12 cellular contexts compared by ENCODE assay signal in genomic region chr22:31241936-31242335, GRCh38. TPM values are rescaled to one million over a fixed set of nuclear protein-coding genes. Genes with fewer than 3 reads are reported as not detected.
DNase-seq lines count a peak whose midpoint lies in the region; ATAC-seq, FAIRE-seq and TF ChIP-seq lines count a peak whose summit lies in the region.
"Had no signal": no experiment of that assay in that cellular context is flagged by ENCODE, and none has a peak within 500 bp of the region (broad histone marks: within the 10 kb centered on the region; RNA-seq: fewer than 3 reads in every experiment).

No MANE protein-coding gene starts in this region.

- H3K27ac ChIP-seq in CD4-positive, CD25-positive, alpha-beta regulatory T cell (ENCODE audit: insufficient read depth, low read length, poor library complexity, severe bottlenecking) = no peak overlapping the region
- H3K27ac ChIP-seq in parathyroid adenoma = peak overlapping the region; percentile 94
- no peak overlapping the region for H3K27ac ChIP-seq in HepG2 (ENCODE audit: extremely low read length, insufficient read depth, low read length)
- H3K27ac ChIP-seq in left lung = peak overlapping the region in 1 of 2 donors; percentile 7
- H3K27ac ChIP-seq: lower lobe of right lung had no signal

- H3K9ac ChIP-seq in parathyroid adenoma = no peak overlapping the region
- H3K9ac ChIP-seq in HepG2 (ENCODE audit: insufficient read depth, low read depth, low read length) = no peak overlapping the region

- intact Hi-C loops in HepG2 (cut with micrococcal nuclease; ENCODE audit: unreplicated experiment) (no loop called here), left lung (cut with DNase I) (no loop called here)
- intact Hi-C loops in activated CD4-positive, alpha-beta memory T cell treated with anti-CD3 and anti-CD28 coated beads for 36 hours (cut with micrococcal nuclease) = no loop called here

- H3K27me3 Mint-ChIP-seq in CD4-positive, CD25-positive, alpha-beta regulatory T cell = no peaks in the 10 kb centered on the region
- H3K27me3 Mint-ChIP-seq in activated CD4-positive, alpha-beta memory T cell treated with anti-CD3 and anti-CD28 coated beads for 36 hours = no peaks in the 10 kb centered on the region

- no peak for ATAC-seq in CD4-positive, CD25-positive, alpha-beta regulatory T cell (ENCODE audit: low read depth in 2 of 2)
- ATAC-seq in HepG2 (no peak), left lung (no peak)
- ATAC-seq: activated CD8-positive, alpha-beta T cell treated with anti-CD3 and anti-CD28 coated beads, Interleukin-2, amount 10 ng/mL, durations not matched to agents 7 days and 5 days; lower lobe of right lung had no signal

- no peak for FAIRE-seq in HepG2 (lab: Jason Lieb, UNC)

- no peak overlapping the region for H3K4me3 ChIP-seq in CD4-positive, CD25-positive, alpha-beta regulatory T cell (ENCODE audit: low read depth, low read length)
- H3K4me3 ChIP-seq in epithelial cell of esophagus (ENCODE audit: low read length) (no peak overlapping the region), parathyroid adenoma (ENCODE audit: low read depth, low read length) (no peak overlapping the region), HepG2 (replicated peaks in 1 of 3; ENCODE audit: insufficient read depth in 1 of 3, low read depth in 2 of 3, low read length in 3 of 3) (no peak overlapping the region), left lung (no peak overlapping the region)
- H3K4me3 ChIP-seq: lower lobe of right lung had no signal

- no TSS peak for BruUV-seq in HepG2 (replicated peaks; lab: Mats Ljungman, UMichigan)

- no peaks in the 10 kb centered on the region for H3K9me3 ChIP-seq in CD4-positive, CD25-positive, alpha-beta regulatory T cell (ENCODE audit: control insufficient read depth in 2 of 2, low read length in 2 of 2)
- no peaks in the 10 kb centered on the region for H3K9me3 ChIP-seq in parathyroid adenoma (ENCODE audit: control insufficient read depth, low read length)
- H3K9me3 ChIP-seq in HepG2 (ENCODE audit: low read length) = no peaks in the 10 kb centered on the region
- no peaks in the 10 kb centered on the region for H3K9me3 ChIP-seq in left lung
- H3K9me3 ChIP-seq: lower lobe of right lung had no signal

- no peak for TF ChIP-seq POLR2A in HepG2 (IDR thresholded peaks at IDR 0.05; ENCODE audit: insufficient read depth in 1 of 2, low read depth in 2 of 2, low read length in 2 of 2)

- H3K4me1 ChIP-seq in CD4-positive, CD25-positive, alpha-beta regulatory T cell (ENCODE audit: control insufficient read depth, insufficient read depth, low read length, poor library complexity, severe bottlenecking) = peaks cover 66% of the 10 kb centered on the region
- H3K4me1 ChIP-seq in parathyroid adenoma = peaks cover 43% of the 10 kb centered on the region
- H3K4me1 ChIP-seq in HepG2 (ENCODE audit: insufficient read depth, low read length) = peaks cover 41% of the 10 kb centered on the region
- H3K4me1 ChIP-seq in left lung = peaks cover 13 to 86% of the 10 kb centered on the region in 2 donors

- H3K79me2 ChIP-seq in parathyroid adenoma = peaks cover 8% of the 10 kb centered on the region
- peaks cover 51% of the 10 kb centered on the region for H3K79me2 ChIP-seq in HepG2 (ENCODE audit: insufficient read depth, low read length)

- POLR2A ChIA-PET in HepG2 (lab: Yijun Ruan, JAX) = no interaction called here
- POLR2A ChIA-PET in activated CD4-positive, alpha-beta memory T cell treated with anti-CD3 and anti-CD28 coated beads for 36 hours (lab: Charles Lee) = interaction anchor here (1.2 kb wide), 1 partner anchor 48 kb away, joined by 4 read pairs; no protein-coding TSS in a partner anchor

- H4K20me1 ChIP-seq in HepG2 (ENCODE audit: insufficient read depth, low read length) = peaks cover 36% of the 10 kb centered on the region; the same call in 1 of the 2 replicates

- H3K4me2 ChIP-seq in parathyroid adenoma (ENCODE audit: low read length) (no peak overlapping the region), HepG2 (ENCODE audit: low read depth, low read length) (no peak overlapping the region)

- H2AFZ ChIP-seq in parathyroid adenoma = no peak overlapping the region
- H2AFZ ChIP-seq in HepG2 (ENCODE audit: low read length) = no peak overlapping the region

- peaks cover 14% of the 10 kb centered on the region for H3K36me3 Mint-ChIP-seq in CD4-positive, CD25-positive, alpha-beta regulatory T cell
- H3K36me3 Mint-ChIP-seq in activated CD4-positive, alpha-beta memory T cell treated with anti-CD3 and anti-CD28 coated beads for 36 hours = peaks cover 9% of the 10 kb centered on the region

- peak overlapping the region in 1 of 4 donors; percentile 36 for H3K4me3 Mint-ChIP-seq in CD4-positive, CD25-positive, alpha-beta regulatory T cell
- no peak overlapping the region for H3K4me3 Mint-ChIP-seq in activated CD4-positive, alpha-beta memory T cell treated with anti-CD3 and anti-CD28 coated beads for 36 hours
- H3K4me3 Mint-ChIP-seq: activated CD8-positive, alpha-beta T cell treated with anti-CD3 and anti-CD28 coated beads, Interleukin-2, amount 10 ng/mL, durations not matched to agents 7 days and 5 days had no signal

- H3K27me3 ChIP-seq in CD4-positive, CD25-positive, alpha-beta regulatory T cell (ENCODE audit: control insufficient read depth, insufficient read depth, low read length) = no peaks in the 10 kb centered on the region
- H3K27me3 ChIP-seq in parathyroid adenoma (ENCODE audit: control insufficient read depth, insufficient read depth, low read length) = no peaks in the 10 kb centered on the region
- H3K27me3 ChIP-seq in HepG2 (ENCODE audit: control insufficient read depth in 1 of 2, insufficient read depth in 2 of 2, low read length in 2 of 2) = no peaks in the 10 kb centered on the region
- no peaks in the 10 kb centered on the region for H3K27me3 ChIP-seq in left lung

- DNase-seq in CD4-positive, CD25-positive, alpha-beta regulatory T cell = no peak
- DNase-seq in RKO (ENCODE audit: low spot score) (peak; percentile 51), epithelial cell of esophagus (ENCODE audit: low read depth) (peak; percentile 51), cortex of kidney (lab: John Stamatoyannopoulos, UW) (no peak), HepG2 (ENCODE audit: low spot score) (no peak), left lung (no peak)
- no peak for DNase-seq in activated CD4-positive, alpha-beta memory T cell treated with anti-CD3 and anti-CD28 coated beads for 36 hours
- DNase-seq: activated CD8-positive, alpha-beta T cell treated with anti-CD3 and anti-CD28 coated beads, Interleukin-2, amount 10 ng/mL, durations not matched to agents 7 days and 5 days; activated naive CD4-positive, alpha-beta T cell treated with Interleukin-2 at 50 U/mL for 16 hours; COR-L47; lower lobe of right lung had no signal

- H3K27ac Mint-ChIP-seq in CD4-positive, CD25-positive, alpha-beta regulatory T cell = peak overlapping the region in 2 of 3 donors; percentile 50 to 60
- H3K27ac Mint-ChIP-seq in activated CD4-positive, alpha-beta memory T cell treated with anti-CD3 and anti-CD28 coated beads for 36 hours = no peak overlapping the region
- H3K27ac Mint-ChIP-seq: activated CD8-positive, alpha-beta T cell treated with anti-CD3 and anti-CD28 coated beads, Interleukin-2, amount 10 ng/mL, durations not matched to agents 7 days and 5 days had no signal

- no peak for TF ChIP-seq CTCF in epithelial cell of esophagus (IDR thresholded peaks at IDR 0.05; ENCODE audit: insufficient read depth, low read depth, low read length, missing control alignments)
- no peak for TF ChIP-seq CTCF in parathyroid adenoma (IDR thresholded peaks at IDR 0.05)
- no peak for TF ChIP-seq CTCF in HepG2 (CRISPR knock-in tag; IDR thresholded peaks at IDR 0.05)
- no peak for TF ChIP-seq CTCF in left lung (IDR thresholded peaks at IDR 0.05)

- H3K9me3 Mint-ChIP-seq in CD4-positive, CD25-positive, alpha-beta regulatory T cell = no peaks in the 10 kb centered on the region
- H3K9me3 Mint-ChIP-seq in activated CD4-positive, alpha-beta memory T cell treated with anti-CD3 and anti-CD28 coated beads for 36 hours = no peaks in the 10 kb centered on the region

- peaks cover 2% of the 10 kb centered on the region for H3K36me3 ChIP-seq in CD4-positive, CD25-positive, alpha-beta regulatory T cell (ENCODE audit: control insufficient read depth, insufficient read depth, low read length)
- no peaks in the 10 kb centered on the region for H3K36me3 ChIP-seq in parathyroid adenoma (ENCODE audit: control insufficient read depth, insufficient read depth, low read length)
- H3K36me3 ChIP-seq in HepG2 (replicated peaks in 1 of 2; ENCODE audit: control insufficient read depth in 1 of 2, insufficient read depth in 2 of 2, low read length in 2 of 2) = peaks cover 9 to 62% of the 10 kb centered on the region in 2 experiments
- H3K36me3 ChIP-seq in left lung = peaks cover 0 to 16% of the 10 kb centered on the region in 2 donors

- in situ Hi-C loops in HepG2 (cut with HindIII; ENCODE audit: extremely low pct_ligation_motif_present, low pct_unique_long_range_greater_than_20kb) = no loop called here

- H3K4me1 Mint-ChIP-seq in CD4-positive, CD25-positive, alpha-beta regulatory T cell = peaks cover 31 to 86% (median 61%) of the 10 kb centered on the region in 4 donors
- peaks cover 19% of the 10 kb centered on the region for H3K4me1 Mint-ChIP-seq in activated CD4-positive, alpha-beta memory T cell treated with anti-CD3 and anti-CD28 coated beads for 36 hours (ENCODE audit: low read depth)

- CTCF ChIA-PET in HepG2 (lab: Yijun Ruan, JAX; ENCODE audit: low intra/inter-chr PET ratio, low total read pairs) = no interaction called here
- CTCF ChIA-PET in activated CD4-positive, alpha-beta memory T cell treated with anti-CD3 and anti-CD28 coated beads for 36 hours (lab: Charles Lee) = interaction anchor here (1.2 to 1.4 kb wide), 2 partner anchors 71 to 134 kb away, joined by 3 to 4 read pairs; partner anchors contain the start of gene SELENOM

- no peak for TF ChIP-seq RAD21 in HepG2 (CRISPR knock-in tag; IDR thresholded peaks at IDR 0.05)

- no peak for TF ChIP-seq EP300 in HepG2 (IDR thresholded peaks at IDR 0.05; ENCODE audit: low read depth in 2 of 2, low read length in 2 of 2)
- no peak for TF ChIP-seq EP300 in HepG2 (CRISPR knock-in tag; IDR thresholded peaks at IDR 0.05; ENCODE audit: borderline replicate concordance)

RNA-seq across cellular contexts. Expression of gene LIMK2, which starts 29.8 kb away (rescaled TPM):
- total RNA-seq in CD4-positive, CD25-positive, alpha-beta regulatory T cell = 42.4 TPM
- polyA plus RNA-seq in CD4-positive, CD25-positive, alpha-beta regulatory T cell = 10 to 100 TPM; 22.4 to 33.2 (median 24.9) TPM
- total RNA-seq in HepG2 (2016; rRNA removed; fragmentation: Illumina TruSeq; extraction: Trizol) = 25.9 and 29.8 TPM in 2 replicates
- total RNA-seq in HepG2 (2016; cell fraction: cytosol; rRNA removed; fragmentation: Illumina TruSeq; extraction: Trizol; ENCODE audit: low read depth) = 11.6 and 11.9 TPM in 2 replicates
- 23.7 and 30.9 TPM in 2 replicates for total RNA-seq in HepG2 (2016; cell fraction: insoluble cytoplasmic fraction; rRNA removed; fragmentation: Illumina TruSeq; extraction: Trizol)
- 16.0 and 16.7 TPM in 2 replicates for total RNA-seq in HepG2 (2016; cell fraction: membrane; rRNA removed; fragmentation: Illumina TruSeq; extraction: Trizol)
- 34.7 and 39.4 TPM in 2 replicates for total RNA-seq in HepG2 (2016; cell fraction: nucleus; rRNA removed; fragmentation: Illumina TruSeq; extraction: Trizol)
- polyA plus RNA-seq in HepG2 (2011; rRNA removed) = 20.9 and 22.2 TPM in 2 replicates
- 13.6 and 17.8 TPM in 2 replicates for polyA plus RNA-seq in HepG2 (2011; cell fraction: cytosol; rRNA removed)
- polyA plus RNA-seq in HepG2 (2011; cell fraction: nucleus; rRNA removed) = 73.7 and 77.5 TPM in 2 replicates
- polyA plus RNA-seq in HepG2 (2012) = 13.8 and 20.5 TPM in 2 replicates
- polyA plus RNA-seq in HepG2 (2016; cell fraction: cytosol; fragmentation: Illumina TruSeq; extraction: Trizol; ENCODE audit: low read depth) = 3.6 and 3.7 TPM in 2 replicates
- 18.1 and 21.1 TPM in 2 replicates for polyA plus RNA-seq in HepG2 (2016; cell fraction: insoluble cytoplasmic fraction; fragmentation: Illumina TruSeq; extraction: Trizol; ENCODE audit: low read depth)
- polyA plus RNA-seq in HepG2 (2016; cell fraction: membrane; fragmentation: Illumina TruSeq; extraction: Trizol; ENCODE audit: low read depth) = 6.3 and 6.8 TPM in 2 replicates
- polyA plus RNA-seq in HepG2 (2016; cell fraction: nucleus; fragmentation: Illumina TruSeq; extraction: Trizol; ENCODE audit: insufficient read depth, low read depth) = 49.2 and 49.7 TPM in 2 replicates
- polyA minus RNA-seq in HepG2 (2011; rRNA and poly(A)+ RNA removed; ENCODE audit: low replicate concordance) = 7.4 and 68.6 TPM in 2 replicates
- 11.4 and 15.5 TPM in 2 replicates for polyA minus RNA-seq in HepG2 (2011; cell fraction: cytosol; rRNA and poly(A)+ RNA removed)
- 67.0 and 76.2 TPM in 2 replicates for polyA minus RNA-seq in HepG2 (2011; cell fraction: nucleus; rRNA and poly(A)+ RNA removed)
- total RNA-seq in activated CD4-positive, alpha-beta memory T cell treated with anti-CD3 and anti-CD28 coated beads for 36 hours = 10 to 100 TPM; 42.0 to 44.7 TPM
- total RNA-seq in left lung = 10 to 100 TPM; 68.7 to 87.6 TPM

RNA-seq across cellular contexts. Expression of gene PIK3IP1, which starts 50.4 kb away (rescaled TPM):
- 534 TPM for total RNA-seq in CD4-positive, CD25-positive, alpha-beta regulatory T cell
- 100 to 1,000 TPM; 425 to 700 (median 557) TPM for polyA plus RNA-seq in CD4-positive, CD25-positive, alpha-beta regulatory T cell
- total RNA-seq in HepG2 (2016; rRNA removed; fragmentation: Illumina TruSeq; extraction: Trizol) = 0.44 and 1.3 TPM in 2 replicates
- total RNA-seq in HepG2 (2016; cell fraction: cytosol; rRNA removed; fragmentation: Illumina TruSeq; extraction: Trizol; ENCODE audit: low read depth) = 0.26 and 0.30 TPM in 2 replicates
- total RNA-seq in HepG2 (2016; cell fraction: insoluble cytoplasmic fraction; rRNA removed; fragmentation: Illumina TruSeq; extraction: Trizol) = 0.49 and 1.3 TPM in 2 replicates
- total RNA-seq in HepG2 (2016; cell fraction: membrane; rRNA removed; fragmentation: Illumina TruSeq; extraction: Trizol) = 0.34 and 0.41 TPM in 2 replicates
- 1.5 and 2.0 TPM in 2 replicates for total RNA-seq in HepG2 (2016; cell fraction: nucleus; rRNA removed; fragmentation: Illumina TruSeq; extraction: Trizol)
- 2.5 and 5.3 TPM in 2 replicates for polyA plus RNA-seq in HepG2 (2011; rRNA removed)
- 2.4 and 5.0 TPM in 2 replicates for polyA plus RNA-seq in HepG2 (2011; cell fraction: cytosol; rRNA removed)
- polyA plus RNA-seq in HepG2 (2011; cell fraction: nucleus; rRNA removed) = 2.3 and 4.8 TPM in 2 replicates
- polyA plus RNA-seq in HepG2 (2012) = 4.8 and 7.6 TPM in 2 replicates
- polyA plus RNA-seq in HepG2 (2016; cell fraction: cytosol; fragmentation: Illumina TruSeq; extraction: Trizol; ENCODE audit: low read depth) = 0.06 and 0.11 TPM in 2 replicates
- polyA plus RNA-seq in HepG2 (2016; cell fraction: insoluble cytoplasmic fraction; fragmentation: Illumina TruSeq; extraction: Trizol; ENCODE audit: low read depth) = 0.21 and 0.38 TPM in 2 replicates
- polyA plus RNA-seq in HepG2 (2016; cell fraction: membrane; fragmentation: Illumina TruSeq; extraction: Trizol; ENCODE audit: low read depth) = 0.10 and 0.14 TPM in 2 replicates
- 1.7 and 2.4 TPM in 2 replicates for polyA plus RNA-seq in HepG2 (2016; cell fraction: nucleus; fragmentation: Illumina TruSeq; extraction: Trizol; ENCODE audit: insufficient read depth, low read depth)
- polyA minus RNA-seq in HepG2 (2011; rRNA and poly(A)+ RNA removed; ENCODE audit: low replicate concordance) = 2.1 and 3.8 TPM in 2 replicates
- polyA minus RNA-seq in HepG2 (2011; cell fraction: cytosol; rRNA and poly(A)+ RNA removed) = 2.0 and 4.0 TPM in 2 replicates
- polyA minus RNA-seq in HepG2 (2011; cell fraction: nucleus; rRNA and poly(A)+ RNA removed) = 2.1 and 4.0 TPM in 2 replicates
- total RNA-seq in activated CD4-positive, alpha-beta memory T cell treated with anti-CD3 and anti-CD28 coated beads for 36 hours = 10 to 100 TPM; 18.8 to 19.1 TPM
- total RNA-seq in left lung = 10 to 100 TPM; 12.8 to 41.5 TPM

Comparison
In these comparisons a context has a peak if more than half of its experiments do, and no peak if none do; other contexts are left out.
1. DNase-seq: peak in RKO (single experiment) and epithelial cell of esophagus (single experiment); none in CD4-positive, CD25-positive, alpha-beta regulatory T cell (0 of 3), cortex of kidney (single experiment), HepG2 (single experiment), activated CD4-positive, alpha-beta memory T cell treated with anti-CD3 and anti-CD28 coated beads for 36 hours (single experiment) and left lung (0 of 2).
2. RNA of gene PIK3IP1, which starts 50.4 kb away (total RNA-seq): 534 TPM in CD4-positive, CD25-positive, alpha-beta regulatory T cell (single experiment); 12.8 to 41.5 TPM in left lung, 18.8 to 19.1 TPM in activated CD4-positive, alpha-beta memory T cell treated with anti-CD3 and anti-CD28 coated beads for 36 hours and 0.26 to 2.0 TPM in HepG2; every median in the first group is over 10 times any median in the second.